In genomic region chr3:141323936-141324704, GRCh38 we compare ENCODE assay signal across 19 cellular contexts. TPM values are rescaled to one million over a fixed set of nuclear protein-coding genes. Genes with fewer than 3 reads are reported as not detected.
DNase-seq lines count a peak whose midpoint lies in the region; ATAC-seq, FAIRE-seq and TF ChIP-seq lines count a peak whose summit lies in the region.
"Had no signal": no experiment of that assay in that cellular context is flagged by ENCODE, and none has a peak within 500 bp of the region (broad histone marks: within the 10 kb centered on the region; RNA-seq: fewer than 3 reads in every experiment).

No MANE protein-coding gene starts in this region.

- H2BK5ac ChIP-seq in mesenchymal stem cell (ENCODE audit: low read depth, low read length, poor library complexity, severe bottlenecking), result no peak overlapping the region

- H3K9me3 ChIP-seq in Loucy (ENCODE audit: insufficient read depth, low read depth, low read length) (no peaks in the 10 kb centered on the region), mesenchymal stem cell (ENCODE audit: control insufficient read depth, low read length) (no peaks in the 10 kb centered on the region), small intestine (ENCODE audit: control insufficient read depth, low read depth) (no peaks in the 10 kb centered on the region), ascending aorta (no peaks in the 10 kb centered on the region)
- H3K9me3 ChIP-seq: BE2C had no signal

- H3F3A ChIP-seq in Loucy (ENCODE audit: low read depth), result no peaks in the 10 kb centered on the region

- no peaks in the 10 kb centered on the region for H3K9me2 ChIP-seq in Loucy (replicated peaks; ENCODE audit: low read depth, low read length)

- H3K14ac ChIP-seq in mesenchymal stem cell (ENCODE audit: low read length in 2 of 2), result no peak overlapping the region

- H2BK12ac ChIP-seq in mesenchymal stem cell (ENCODE audit: low read length in 2 of 2), result no peak overlapping the region

- no peak overlapping the region for H2AK5ac ChIP-seq in mesenchymal stem cell (ENCODE audit: low read length, severe bottlenecking)

- peak; percentile 78 for DNase-seq in glomerular visceral epithelial cell (ENCODE audit: extremely low spot score)
- DNase-seq in mesenchymal stem cell, result no peak
- DNase-seq in small intestine, result peak; percentile 45
- DNase-seq in amygdala (lab: John Stamatoyannopoulos, UW), result no peak
- no peak for DNase-seq in NCI-H1930 (lab: John Stamatoyannopoulos, UW)
- DNase-seq in ascending aorta (ENCODE audit: low spot score in 2 of 2), result no peak
- DNase-seq: BE2C; CD8-positive, alpha-beta T cell; H9; NCI-H1048; NCI-H2107; NCI-H345; NCI-H526 treated with DMSO at 0.1 percent for 48 hours; NK-92 treated with Interleukin-12 subunit alpha and Interleukin-12 subunit beta, amount 100 ng/mL, for 24 hours; PC-3 had no signal

- H3K18ac ChIP-seq in mesenchymal stem cell (ENCODE audit: low read depth in 1 of 2, low read length in 2 of 2), result no peak overlapping the region

- no peak overlapping the region for H3K23ac ChIP-seq in mesenchymal stem cell (ENCODE audit: low read length in 2 of 2)

- H3K27ac ChIP-seq in mesenchymal stem cell (ENCODE audit: low read length, poor library complexity, severe bottlenecking) (peak overlapping the region; percentile 46), small intestine (ENCODE audit: low read depth in 1 of 2, low read length in 1 of 2) (peak overlapping the region in 1 of 2 donors; percentile 43), ascending aorta (no peak overlapping the region)
- H3K27ac ChIP-seq: SK-N-MC had no signal

- TF ChIP-seq CTCF in Loucy (conservative IDR thresholded peaks at IDR 0.05; ENCODE audit: low read length), result no peak
- no peak for TF ChIP-seq CTCF in ascending aorta (IDR thresholded peaks at IDR 0.05)

- peak overlapping the region; percentile 32 for H3K4me3 ChIP-seq in Loucy (ENCODE audit: low read length, poor library complexity, severe bottlenecking)
- no peak overlapping the region for H3K4me3 ChIP-seq in mesenchymal stem cell (ENCODE audit: insufficient read depth in 1 of 2, low read depth in 1 of 2, low read length in 2 of 2)
- peak overlapping the region in 1 of 2 donors; percentile 28 for H3K4me3 ChIP-seq in small intestine (ENCODE audit: low read depth in 1 of 2, low read length in 2 of 2)
- H3K4me3 ChIP-seq in ascending aorta, result no peak overlapping the region
- H3K4me3 ChIP-seq: SK-N-MC had no signal

- FAIRE-seq in small intestine (lab: Jason Lieb, UNC), result no peak

- H2BK120ac ChIP-seq in mesenchymal stem cell (ENCODE audit: low read depth, low read length), result no peak overlapping the region

- H4K20me1 ChIP-seq in Loucy (ENCODE audit: insufficient read depth, low read length, poor library complexity, severe bottlenecking), result no peaks in the 10 kb centered on the region

- H3K4ac ChIP-seq in mesenchymal stem cell (ENCODE audit: low read depth in 1 of 2, low read length in 2 of 2), result no peak overlapping the region

- H3K79me2 ChIP-seq in Loucy (ENCODE audit: insufficient read depth, low read length), result no peaks in the 10 kb centered on the region

- H4K91ac ChIP-seq in mesenchymal stem cell (ENCODE audit: low read length), result no peak overlapping the region

- H3K4me1 ChIP-seq in Loucy (ENCODE audit: insufficient read depth, low read length, poor library complexity, severe bottlenecking), result peaks cover 63% of the 10 kb centered on the region
- H3K4me1 ChIP-seq in mesenchymal stem cell (ENCODE audit: control insufficient read depth, insufficient read depth, low read depth, low read length), result peaks cover 6% of the 10 kb centered on the region
- peaks cover 3 to 13% of the 10 kb centered on the region in 2 donors for H3K4me1 ChIP-seq in small intestine (ENCODE audit: control insufficient read depth in 2 of 2, insufficient read depth in 1 of 2, low read depth in 1 of 2, low read length in 1 of 2)
- H3K4me1 ChIP-seq in ascending aorta, result no peaks in the 10 kb centered on the region
- H3K4me1 ChIP-seq: BE2C had no signal

- peaks cover 3% of the 10 kb centered on the region for H3K79me1 ChIP-seq in mesenchymal stem cell (replicated peaks; ENCODE audit: low read length, poor library complexity, severe bottlenecking)

- no peaks in the 10 kb centered on the region for H3K36me3 ChIP-seq in Loucy (ENCODE audit: insufficient read depth, low read length)
- H3K36me3 ChIP-seq in mesenchymal stem cell (ENCODE audit: control insufficient read depth in 1 of 2, insufficient read depth in 2 of 2, low read depth in 1 of 2, low read length in 2 of 2), result no peaks in the 10 kb centered on the region
- no peaks in the 10 kb centered on the region for H3K36me3 ChIP-seq in small intestine (ENCODE audit: control insufficient read depth in 2 of 2, insufficient read depth in 2 of 2, low read length in 2 of 2)
- H3K36me3 ChIP-seq in ascending aorta, result no peaks in the 10 kb centered on the region
- H3K36me3 ChIP-seq: BE2C had no signal

- ATAC-seq in GM19397 (IDR thresholded peaks at IDR 0.05; ENCODE audit: unreplicated experiment), result no peak
- ATAC-seq: CD8-positive, alpha-beta T cell; PC-3; Right ventricle myocardium inferior had no signal

- no peak overlapping the region for H2BK15ac ChIP-seq in mesenchymal stem cell (ENCODE audit: low read depth, poor library complexity, severe bottlenecking)

- H3K27me3 ChIP-seq in Loucy (ENCODE audit: insufficient read depth, low read length, poor library complexity, severe bottlenecking) (no peaks in the 10 kb centered on the region), mesenchymal stem cell (ENCODE audit: control insufficient read depth in 1 of 2, insufficient read depth in 1 of 2, low read length in 2 of 2) (no peaks in the 10 kb centered on the region), small intestine (ENCODE audit: control insufficient read depth in 2 of 2, insufficient read depth in 2 of 2, low read length in 2 of 2) (no peaks in the 10 kb centered on the region), ascending aorta (no peaks in the 10 kb centered on the region)
- H3K27me3 ChIP-seq: BE2C had no signal

- H3K4me2 ChIP-seq in Loucy (ENCODE audit: low read depth, low read length, poor library complexity, severe bottlenecking), result peak overlapping the region; percentile 56
- H3K4me2 ChIP-seq in mesenchymal stem cell (ENCODE audit: low read length, poor library complexity, severe bottlenecking), result no peak overlapping the region

- H2AFZ ChIP-seq in Loucy (ENCODE audit: low read length) (peak overlapping the region; percentile 2; the same call in 1 of the 2 replicates), mesenchymal stem cell (ENCODE audit: low read depth, low read length) (no peak overlapping the region)

- 96% methylated on average over 4 of the region's 4 CpGs for WGBS in mesenchymal stem cell
- WGBS in small intestine, 3 donors, result 14 to 49% (median 30%) methylated on average over 4 of the region's 4 CpGs

- no peak overlapping the region for H4K8ac ChIP-seq in mesenchymal stem cell (ENCODE audit: low read length)

- intact Hi-C loops in ascending aorta (cut with DNase I), result no loop called here

- peak overlapping the region; percentile 6 for H3K9ac ChIP-seq in Loucy (ENCODE audit: low read depth, low read length, poor library complexity, severe bottlenecking)
- no peak overlapping the region for H3K9ac ChIP-seq in mesenchymal stem cell (ENCODE audit: low read length)

RNA-seq across cellular contexts. Expression of gene ZBTB38, which starts 44.2 kb away (rescaled TPM):
- polyA plus RNA-seq in mesenchymal stem cell (2013, experiment 1 of 2), result 42.0 TPM
- 39.5 TPM for polyA plus RNA-seq in mesenchymal stem cell (2013, experiment 2 of 2)
- polyA plus RNA-seq in small intestine, result 10 to 100 TPM; 11.9 to 24.9 (median 18.8) TPM
- total RNA-seq in ascending aorta, result 101 TPM

Comparison
In these comparisons a context has a peak if more than half of its experiments do, and no peak if none do; other contexts are left out.
1. DNase-seq: peak in glomerular visceral epithelial cell (single experiment) and small intestine (single experiment); none in mesenchymal stem cell (single experiment), amygdala (0 of 56), NCI-H1930 (0 of 2) and ascending aorta (0 of 2).